Comparison of ENCODE assay signal across 8 cellular contexts in genomic region chr12:95473947-95474817, GRCh38. TPM values are rescaled to one million over a fixed set of nuclear protein-coding genes. Genes with fewer than 3 reads are reported as not detected.
DNase-seq lines count a peak whose midpoint lies in the region; ATAC-seq lines count a peak whose summit lies in the region.

Gene METAP2 (plus strand): TSS chr12:95474152. CDS start chr12:95474180, 28 bp downstream.

- H3K27me3 ChIP-seq in NT2/D1 (ENCODE audit: insufficient read depth, insufficient read length), result no peaks in the 10 kb centered on the region
- H3K27me3 ChIP-seq in endocrine pancreas (ENCODE audit: control insufficient read depth, insufficient read depth, low read length), result no peaks in the 10 kb centered on the region
- no peaks in the 10 kb centered on the region for H3K27me3 ChIP-seq in mesendoderm (ENCODE audit: insufficient read depth, low read length, poor library complexity)

- no peak within 1 kb of the TSS for H2BK15ac ChIP-seq in mesendoderm (replicated peaks; ENCODE audit: low read depth)

- no peaks in the 10 kb centered on the region for H3K27me3 Mint-ChIP-seq in activated CD8-positive, alpha-beta memory T cell treated with anti-CD3 and anti-CD28 coated beads, Interleukin-2, amount 10 ng/mL, durations not matched to agents 7 days and 5 days

- peak; percentile 90 for DNase-seq in COR-L47 (lab: John Stamatoyannopoulos, UW)
- DNase-seq in HUDEP-2 (lab: John Stamatoyannopoulos, UW; ENCODE audit: unreplicated experiment in 76 of 76), result peak in 74 of 76 experiments; percentile 64 to 97 (median 93)
- peak; percentile 97 for DNase-seq in NT2/D1 (ENCODE audit: low read depth, low spot score)
- DNase-seq in activated CD8-positive, alpha-beta memory T cell treated with anti-CD3 and anti-CD28 coated beads, Interleukin-2, amount 10 ng/mL, durations not matched to agents 7 days and 5 days, result peak; percentile 94
- DNase-seq in mesendoderm, result peak; percentile 99
- peak; percentile 79 for DNase-seq in stimulated activated CD8-positive, alpha-beta memory T cell treated with anti-CD3 and anti-CD28 coated beads, Interleukin-15, amount 100 ng/mL, for 1 hour (ENCODE audit: low read depth)

- ATAC-seq in GM21381 (IDR thresholded peaks at IDR 0.05; ENCODE audit: unreplicated experiment), result peak; percentile 97
- peak; percentile 98 for ATAC-seq in activated CD8-positive, alpha-beta memory T cell treated with anti-CD3 and anti-CD28 coated beads, Interleukin-2, amount 10 ng/mL, durations not matched to agents 7 days and 5 days

- no peaks in the 10 kb centered on the region for H3K9me3 Mint-ChIP-seq in activated CD8-positive, alpha-beta memory T cell treated with anti-CD3 and anti-CD28 coated beads, Interleukin-2, amount 10 ng/mL, durations not matched to agents 7 days and 5 days (ENCODE audit: low read depth)

- H3K36me3 ChIP-seq in NT2/D1 (ENCODE audit: insufficient read depth, insufficient read length, low read length), result peaks cover 38% of the 10 kb centered on the region
- H3K36me3 ChIP-seq in endocrine pancreas (ENCODE audit: control insufficient read depth, insufficient read depth, low read length), result no peaks in the 10 kb centered on the region
- H3K36me3 ChIP-seq in mesendoderm (ENCODE audit: control insufficient read depth, insufficient read depth, low read length), result no peaks in the 10 kb centered on the region

- peak within 1 kb of the TSS; percentile 74 for H2BK5ac ChIP-seq in mesendoderm (ENCODE audit: low read length)

- peak within 1 kb of the TSS; percentile 58 for H2AK5ac ChIP-seq in mesendoderm (ENCODE audit: low read length)

- peaks cover 37% of the 10 kb centered on the region for H3K79me2 ChIP-seq in mesendoderm (ENCODE audit: control insufficient read depth, insufficient read depth, low read length)

- H3K4me3 ChIP-seq in NT2/D1 (ENCODE audit: insufficient read length, low read depth) (peak within 1 kb of the TSS; percentile 94), endocrine pancreas (ENCODE audit: control insufficient read depth, insufficient read depth, low read length) (peak within 1 kb of the TSS; percentile 97), mesendoderm (ENCODE audit: low read length) (peak within 1 kb of the TSS; percentile 92)

- H2BK120ac ChIP-seq in mesendoderm (ENCODE audit: low read depth, low read length), result no peak within 1 kb of the TSS

- peak within 1 kb of the TSS; percentile 97 for H3K56ac ChIP-seq in mesendoderm (ENCODE audit: low read length)

- H3K36me3 Mint-ChIP-seq in activated CD8-positive, alpha-beta memory T cell treated with anti-CD3 and anti-CD28 coated beads, Interleukin-2, amount 10 ng/mL, durations not matched to agents 7 days and 5 days, result peaks cover 33% of the 10 kb centered on the region

- peak within 1 kb of the TSS; percentile 99 for H3K4me3 Mint-ChIP-seq in activated CD8-positive, alpha-beta memory T cell treated with anti-CD3 and anti-CD28 coated beads, Interleukin-2, amount 10 ng/mL, durations not matched to agents 7 days and 5 days

- H3K9ac ChIP-seq in NT2/D1 (ENCODE audit: insufficient read length, low read depth) (peak within 1 kb of the TSS; percentile 98), endocrine pancreas (ENCODE audit: control insufficient read depth, insufficient read depth, low read length) (peak within 1 kb of the TSS; percentile 99), mesendoderm (ENCODE audit: low read length) (peak within 1 kb of the TSS; percentile 99)

- no peaks in the 10 kb centered on the region for H3K9me3 ChIP-seq in NT2/D1 (ENCODE audit: insufficient read depth, low read length)
- H3K9me3 ChIP-seq in endocrine pancreas (ENCODE audit: control insufficient read depth, low read length), result no peaks in the 10 kb centered on the region

- H3K4me2 ChIP-seq in mesendoderm (ENCODE audit: low read length), result peak within 1 kb of the TSS; percentile 99

- H4K8ac ChIP-seq in mesendoderm (ENCODE audit: low read depth, low read length), result no peak within 1 kb of the TSS

- H3K4me1 ChIP-seq in NT2/D1 (ENCODE audit: insufficient read depth, insufficient read length) (no peaks in the 10 kb centered on the region), endocrine pancreas (ENCODE audit: control insufficient read depth, insufficient read depth, low read length) (peaks cover 4% of the 10 kb centered on the region), mesendoderm (ENCODE audit: control insufficient read depth, low read depth, low read length) (peaks cover 2% of the 10 kb centered on the region)

- H3K4me1 Mint-ChIP-seq in activated CD8-positive, alpha-beta memory T cell treated with anti-CD3 and anti-CD28 coated beads, Interleukin-2, amount 10 ng/mL, durations not matched to agents 7 days and 5 days, result peaks cover 45% of the 10 kb centered on the region

- WGBS in mesendoderm (ENCODE audit: extremely low coverage, insufficient coverage, low lambda C conversion rate), result no CpG with 5 or more reads among the region's 54 CpGs

- H3K79me1 ChIP-seq in mesendoderm (ENCODE audit: low read length), result peaks cover 5% of the 10 kb centered on the region

- H3K27ac Mint-ChIP-seq in activated CD8-positive, alpha-beta memory T cell treated with anti-CD3 and anti-CD28 coated beads, Interleukin-2, amount 10 ng/mL, durations not matched to agents 7 days and 5 days, result peak within 1 kb of the TSS; percentile 99

- H4K5ac ChIP-seq in mesendoderm (ENCODE audit: low read length), result peak within 1 kb of the TSS; percentile 84

- peak within 1 kb of the TSS; percentile 86 for H3K4ac ChIP-seq in mesendoderm (ENCODE audit: low read depth, low read length)

- CTCF ChIA-PET in activated CD8-positive, alpha-beta memory T cell treated with anti-CD3 and anti-CD28 coated beads, Interleukin-2, amount 10 ng/mL, durations not matched to agents 7 days and 5 days (lab: Charles Lee), result interaction anchor here (0.7 to 1.6 kb wide), 7 partner anchors 9 to 401 kb away, joined by 3 to 5 read pairs (median 3); partner anchors contain the start of genes FGD6, NR2C1 and VEZT

- H3K18ac ChIP-seq in mesendoderm (ENCODE audit: low read length), result peak within 1 kb of the TSS; percentile 76

- H3K27ac ChIP-seq in mesendoderm (ENCODE audit: low read depth, low read length), result peak within 1 kb of the TSS; percentile 75

- H3K23ac ChIP-seq in mesendoderm (ENCODE audit: low read length), result peak within 1 kb of the TSS; percentile 94

RNA-seq across cellular contexts. Expression of gene METAP2, which starts in this region (rescaled TPM):
- total RNA-seq in activated CD8-positive, alpha-beta memory T cell treated with anti-CD3 and anti-CD28 coated beads, Interleukin-2, amount 10 ng/mL, durations not matched to agents 7 days and 5 days, result 10 to 100 TPM; 62.6 to 77.3 TPM
- polyA plus RNA-seq in mesendoderm (2013, experiment 1 of 2), result 126 TPM
- polyA plus RNA-seq in mesendoderm (2013, experiment 2 of 2), result 122 TPM

Comparison
In these comparisons a context has a peak if more than half of its experiments do, and no peak if none do; other contexts are left out.
1. Peak in every context shown above with its lines: DNase-seq, ATAC-seq, H3K4me3 ChIP-seq and H3K27ac ChIP-seq.